Comparison of ENCODE assay signal across 16 cellular contexts in the genomic region with DNA sequence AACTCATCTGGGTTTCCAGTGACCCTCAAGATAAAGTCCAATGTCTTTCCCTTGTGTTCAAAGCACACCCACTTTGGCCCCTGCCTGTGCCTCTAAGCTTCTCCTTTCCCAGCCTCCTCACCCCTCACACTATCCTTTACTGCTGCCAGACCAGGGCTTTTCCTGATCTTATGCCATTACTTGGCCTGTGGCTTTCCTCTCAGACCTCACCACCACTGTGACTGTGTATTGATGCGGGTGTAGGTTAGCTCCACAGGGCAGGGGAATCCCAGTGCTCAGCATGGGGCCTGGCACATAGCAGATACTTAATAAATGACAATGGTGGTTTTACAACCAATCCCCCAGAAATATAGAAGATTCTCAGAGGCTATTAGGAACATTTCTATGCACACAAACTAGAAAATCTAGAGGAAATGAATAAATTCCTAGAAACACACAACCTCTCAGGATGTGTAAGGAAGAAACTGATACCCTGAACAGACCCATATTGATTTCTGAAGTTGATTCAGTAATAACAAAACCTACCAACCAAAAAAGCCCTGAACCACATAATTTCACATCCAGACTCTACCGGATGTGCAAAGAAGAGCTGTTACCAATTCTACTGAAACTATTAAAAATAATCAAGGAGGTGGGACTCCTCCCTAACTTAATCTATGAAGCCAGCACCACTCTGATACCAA.
DNase-seq lines count a peak whose midpoint lies in the region; ATAC-seq and TF ChIP-seq lines count a peak whose summit lies in the region.
"Had no signal": no experiment of that assay in that cellular context is flagged by ENCODE, and none has a peak within 500 bp of the region (broad histone marks: within the 10 kb centered on the region; RNA-seq: fewer than 3 reads in every experiment).

No MANE protein-coding gene starts in this region.

- peaks cover 21% of the 10 kb centered on the region for H3K4me1 ChIP-seq in OCI-LY3 (ENCODE audit: low read length)
- H3K4me1 ChIP-seq: HAP-1, transverse colon had no signal

- no peaks in the 10 kb centered on the region for H3K36me3 ChIP-seq in OCI-LY3 (replicated peaks; ENCODE audit: low read depth, low read length)
- H3K36me3 ChIP-seq: HAP-1, transverse colon had no signal

- DNase-seq in COLO668 (lab: John Stamatoyannopoulos, UW; ENCODE audit: unreplicated experiment), result no peak
- no peak for DNase-seq in DMS53 treated with DMSO at 0.1 percent for 48 hours (lab: John Stamatoyannopoulos, UW; ENCODE audit: unreplicated experiment)
- DNase-seq in inferior parietal cortex (ENCODE audit: extremely low spot score), result no peak
- DNase-seq in cortex of kidney (lab: John Stamatoyannopoulos, UW), result no peak
- DNase-seq: effector CD8-positive, alpha-beta T cell; head of caudate nucleus; IMR-90; mesenchymal stem cell; NCI-H1694 treated with DMSO at 0.1 percent for 48 hours; OCI-M1; transverse colon had no signal

- no peak overlapping the region for H3K4me3 ChIP-seq in OCI-LY3 (ENCODE audit: low read length)
- H3K4me3 ChIP-seq: HAP-1, transverse colon had no signal

- no peaks in the 10 kb centered on the region; the same call in 1 of the 2 replicates for H4K20me1 ChIP-seq in OCI-LY3 (ENCODE audit: insufficient read depth, low read length)

- TF ChIP-seq CTCF in OCI-LY3 (IDR thresholded peaks at IDR 0.05; ENCODE audit: low read depth, low read length), result no peak

- ATAC-seq in GM18511 (IDR thresholded peaks at IDR 0.05; ENCODE audit: unreplicated experiment) (peak; percentile 83), GM19455 (IDR thresholded peaks at IDR 0.05; ENCODE audit: unreplicated experiment) (peak; percentile 70), HG02870 (IDR thresholded peaks at IDR 0.05; ENCODE audit: unreplicated experiment) (peak; percentile 83)

- H3K9me3 ChIP-seq in OCI-LY3 (ENCODE audit: insufficient read depth, low read length), result no peaks in the 10 kb centered on the region
- H3K9me3 ChIP-seq: HAP-1, transverse colon had no signal

- H3K4me2 ChIP-seq in OCI-LY3 (ENCODE audit: low read length), result peak overlapping the region; percentile 24

- H3K79me2 ChIP-seq in OCI-LY3 (ENCODE audit: low read length), result no peaks in the 10 kb centered on the region

- no peak overlapping the region for H3K27ac ChIP-seq in OCI-LY3 (ENCODE audit: low read length)
- H3K27ac ChIP-seq: transverse colon had no signal

- peaks cover 53% of the 10 kb centered on the region for H3K27me3 ChIP-seq in OCI-LY3 (ENCODE audit: low read depth, low read length)
- H3K27me3 ChIP-seq: transverse colon had no signal

- no peak overlapping the region for H2AFZ ChIP-seq in OCI-LY3 (ENCODE audit: low read depth, low read length)

- H3K9ac ChIP-seq in OCI-LY3 (ENCODE audit: low read length), result no peak overlapping the region
